Comparison of ENCODE assay signal across 2 cellular contexts in genomic region chr17:43126911-43127290, GRCh38.
TF ChIP-seq lines count a peak whose summit lies in the region.

No MANE protein-coding gene starts in this region.

TF ChIP-seq in A549, 52 proteins besides CTCF, POLR2A, EP300 and RAD21:
- TF ChIP-seq FOSL2 (IDR thresholded peaks at IDR 0.05) = no peak
- TF ChIP-seq FOSL2 (CRISPR knock-in tag; IDR thresholded peaks at IDR 0.05) = no peak
- TF ChIP-seq HEYL (CRISPR knock-in tag; IDR thresholded peaks at IDR 0.05) = no peak
- no peak for TF ChIP-seq CHD2 (IDR thresholded peaks at IDR 0.05; ENCODE audit: low read length, partially characterized antibody)
- no peak for TF ChIP-seq CBX2 (IDR thresholded peaks at IDR 0.05; ENCODE audit: borderline replicate concordance, low read depth)
- TF ChIP-seq MYC (IDR thresholded peaks at IDR 0.05; ENCODE audit: borderline replicate concordance, low read length) = no peak
- TF ChIP-seq, protein P1, sequence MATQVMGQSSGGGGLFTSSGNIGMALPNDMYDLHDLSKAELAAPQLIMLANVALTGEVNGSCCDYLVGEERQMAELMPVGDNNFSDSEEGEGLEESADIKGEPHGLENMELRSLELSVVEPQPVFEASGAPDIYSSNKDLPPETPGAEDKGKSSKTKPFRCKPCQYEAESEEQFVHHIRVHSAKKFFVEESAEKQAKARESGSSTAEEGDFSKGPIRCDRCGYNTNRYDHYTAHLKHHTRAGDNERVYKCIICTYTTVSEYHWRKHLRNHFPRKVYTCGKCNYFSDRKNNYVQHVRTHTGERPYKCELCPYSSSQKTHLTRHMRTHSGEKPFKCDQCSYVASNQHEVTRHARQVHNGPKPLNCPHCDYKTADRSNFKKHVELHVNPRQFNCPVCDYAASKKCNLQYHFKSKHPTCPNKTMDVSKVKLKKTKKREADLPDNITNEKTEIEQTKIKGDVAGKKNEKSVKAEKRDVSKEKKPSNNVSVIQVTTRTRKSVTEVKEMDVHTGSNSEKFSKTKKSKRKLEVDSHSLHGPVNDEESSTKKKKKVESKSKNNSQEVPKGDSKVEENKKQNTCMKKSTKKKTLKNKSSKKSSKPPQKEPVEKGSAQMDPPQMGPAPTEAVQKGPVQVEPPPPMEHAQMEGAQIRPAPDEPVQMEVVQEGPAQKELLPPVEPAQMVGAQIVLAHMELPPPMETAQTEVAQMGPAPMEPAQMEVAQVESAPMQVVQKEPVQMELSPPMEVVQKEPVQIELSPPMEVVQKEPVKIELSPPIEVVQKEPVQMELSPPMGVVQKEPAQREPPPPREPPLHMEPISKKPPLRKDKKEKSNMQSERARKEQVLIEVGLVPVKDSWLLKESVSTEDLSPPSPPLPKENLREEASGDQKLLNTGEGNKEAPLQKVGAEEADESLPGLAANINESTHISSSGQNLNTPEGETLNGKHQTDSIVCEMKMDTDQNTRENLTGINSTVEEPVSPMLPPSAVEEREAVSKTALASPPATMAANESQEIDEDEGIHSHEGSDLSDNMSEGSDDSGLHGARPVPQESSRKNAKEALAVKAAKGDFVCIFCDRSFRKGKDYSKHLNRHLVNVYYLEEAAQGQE (IDR thresholded peaks at IDR 0.05) = no peak
- no peak for TF ChIP-seq RCOR1 (IDR thresholded peaks at IDR 0.05; ENCODE audit: low read depth, low read length)

TF ChIP-seq in WTC11, 78 proteins besides CTCF, POLR2A, EP300 and RAD21:
- TF ChIP-seq, protein P2, sequence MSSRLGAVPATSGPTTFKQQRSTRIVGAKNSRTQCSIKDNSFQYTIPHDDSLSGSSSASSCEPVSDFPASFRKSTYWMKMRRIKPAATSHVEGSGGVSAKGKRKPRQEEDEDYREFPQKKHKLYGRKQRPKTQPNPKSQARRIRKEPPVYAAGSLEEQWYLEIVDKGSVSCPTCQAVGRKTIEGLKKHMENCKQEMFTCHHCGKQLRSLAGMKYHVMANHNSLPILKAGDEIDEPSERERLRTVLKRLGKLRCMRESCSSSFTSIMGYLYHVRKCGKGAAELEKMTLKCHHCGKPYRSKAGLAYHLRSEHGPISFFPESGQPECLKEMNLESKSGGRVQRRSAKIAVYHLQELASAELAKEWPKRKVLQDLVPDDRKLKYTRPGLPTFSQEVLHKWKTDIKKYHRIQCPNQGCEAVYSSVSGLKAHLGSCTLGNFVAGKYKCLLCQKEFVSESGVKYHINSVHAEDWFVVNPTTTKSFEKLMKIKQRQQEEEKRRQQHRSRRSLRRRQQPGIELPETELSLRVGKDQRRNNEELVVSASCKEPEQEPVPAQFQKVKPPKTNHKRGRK (CRISPR knock-in tag; IDR thresholded peaks at IDR 0.05; ENCODE audit: borderline replicate concordance) = no peak
- TF ChIP-seq NFYB (CRISPR knock-in tag; conservative IDR thresholded peaks at IDR 0.05; ENCODE audit: low read depth) = no peak
- TF ChIP-seq ZNF138 (CRISPR knock-in tag; conservative IDR thresholded peaks at IDR 0.05) = no peak
- no peak for TF ChIP-seq SOX15 (CRISPR knock-in tag; IDR thresholded peaks at IDR 0.05)
- no peak for TF ChIP-seq PRRX2 (CRISPR knock-in tag; IDR thresholded peaks at IDR 0.05)
- TF ChIP-seq GRHL2 (CRISPR knock-in tag; IDR thresholded peaks at IDR 0.05; ENCODE audit: insufficient replicate concordance, severe bottlenecking) = no peak
- TF ChIP-seq, protein P3, sequence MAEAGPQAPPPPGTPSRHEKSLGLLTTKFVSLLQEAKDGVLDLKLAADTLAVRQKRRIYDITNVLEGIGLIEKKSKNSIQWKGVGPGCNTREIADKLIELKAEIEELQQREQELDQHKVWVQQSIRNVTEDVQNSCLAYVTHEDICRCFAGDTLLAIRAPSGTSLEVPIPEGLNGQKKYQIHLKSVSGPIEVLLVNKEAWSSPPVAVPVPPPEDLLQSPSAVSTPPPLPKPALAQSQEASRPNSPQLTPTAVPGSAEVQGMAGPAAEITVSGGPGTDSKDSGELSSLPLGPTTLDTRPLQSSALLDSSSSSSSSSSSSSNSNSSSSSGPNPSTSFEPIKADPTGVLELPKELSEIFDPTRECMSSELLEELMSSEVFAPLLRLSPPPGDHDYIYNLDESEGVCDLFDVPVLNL (CRISPR knock-in tag; IDR thresholded peaks at IDR 0.05; ENCODE audit: borderline replicate concordance, low read depth) = no peak
- no peak for TF ChIP-seq FOXJ3 (CRISPR knock-in tag; IDR thresholded peaks at IDR 0.05; ENCODE audit: borderline replicate concordance)
- TF ChIP-seq RORB (CRISPR knock-in tag; IDR thresholded peaks at IDR 0.05) = no peak
- TF ChIP-seq ZNF317 (CRISPR knock-in tag; IDR thresholded peaks at IDR 0.05; ENCODE audit: borderline replicate concordance, low read depth) = no peak
- no peak for TF ChIP-seq CBFB (CRISPR knock-in tag; IDR thresholded peaks at IDR 0.05; ENCODE audit: low read depth)
- TF ChIP-seq STAT6 (CRISPR knock-in tag; conservative IDR thresholded peaks at IDR 0.05; ENCODE audit: low read depth) = no peak
- no peak for TF ChIP-seq CREB1 (CRISPR knock-in tag; IDR thresholded peaks at IDR 0.05)
- no peak for TF ChIP-seq MYBL2 (CRISPR knock-in tag; IDR thresholded peaks at IDR 0.05)
- TF ChIP-seq OVOL2 (CRISPR knock-in tag; IDR thresholded peaks at IDR 0.05; ENCODE audit: borderline replicate concordance) = no peak
- TF ChIP-seq ZBTB21 (CRISPR knock-in tag; IDR thresholded peaks at IDR 0.05; ENCODE audit: borderline replicate concordance) = no peak
- no peak for TF ChIP-seq ATF6 (CRISPR knock-in tag; IDR thresholded peaks at IDR 0.05)
- TF ChIP-seq AR (CRISPR knock-in tag; IDR thresholded peaks at IDR 0.05) = no peak
- TF ChIP-seq ZNF219 (CRISPR knock-in tag; IDR thresholded peaks at IDR 0.05; ENCODE audit: borderline replicate concordance) = no peak
- no peak for TF ChIP-seq ATF3 (CRISPR knock-in tag; conservative IDR thresholded peaks at IDR 0.05)
